Comparison of ENCODE assay signal across 9 cellular contexts in the genomic region with DNA sequence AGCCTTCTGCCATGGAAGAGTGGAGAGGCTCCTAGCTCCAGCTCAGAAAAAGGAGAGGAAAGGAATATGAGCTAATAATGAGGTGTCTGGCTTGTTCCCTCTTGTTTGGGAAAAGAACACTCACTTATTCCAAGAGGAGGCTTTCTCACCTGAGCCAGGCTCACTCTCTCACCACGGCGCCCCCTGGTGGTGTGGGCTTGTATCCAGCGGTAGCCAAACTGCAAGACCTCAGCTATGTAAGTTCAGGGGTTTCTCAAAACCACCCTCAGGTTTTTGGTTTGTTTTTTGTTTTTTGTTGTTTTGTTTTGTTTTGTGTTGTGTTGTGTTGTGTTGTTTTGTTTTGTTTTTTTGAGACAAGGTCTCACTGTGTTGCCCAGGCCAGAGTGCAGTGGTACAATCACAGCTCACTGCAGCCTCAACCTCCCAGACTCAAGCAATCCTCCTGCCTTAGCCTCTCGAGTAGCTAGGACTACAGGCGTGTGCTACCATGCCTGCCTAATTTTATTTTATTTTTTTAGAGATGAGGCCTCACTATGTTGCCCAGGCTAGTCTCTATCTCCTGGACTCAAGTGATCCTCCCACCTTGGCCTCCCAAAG.
A peak's percentile ranks its signal among the peaks of the same experiment; 100 is the strongest.
DNase-seq lines count a peak whose midpoint lies in the region; ATAC-seq, FAIRE-seq and TF ChIP-seq lines count a peak whose summit lies in the region.
"Had no signal": no experiment of that assay in that cellular context is flagged by ENCODE, and none has a peak within 500 bp of the region (broad histone marks: within the 10 kb centered on the region; RNA-seq: fewer than 3 reads in every experiment).

No MANE protein-coding gene starts in this region.

- peaks cover 21% of the 10 kb centered on the region for H3K27me3 Mint-ChIP-seq in mesothelial cell of epicardium (ENCODE audit: low read depth)

- H3K27ac ChIP-seq in A673 (ENCODE audit: low read depth, low read length, poor library complexity, severe bottlenecking): no peak overlapping the region
- H3K27ac ChIP-seq: skin epidermis had no signal

- TF ChIP-seq CTCF in A673 (conservative IDR thresholded peaks at IDR 0.05; ENCODE audit: low read depth, low read length) (peak; percentile 95), mesothelial cell of epicardium (IDR thresholded peaks at IDR 0.05; ENCODE audit: unreplicated experiment) (peak; percentile 87)

- no peaks in the 10 kb centered on the region for H3K4me1 Mint-ChIP-seq in mesothelial cell of epicardium

- no peak overlapping the region for H3K4me3 Mint-ChIP-seq in mesothelial cell of epicardium

- no peaks in the 10 kb centered on the region for H3K36me3 ChIP-seq in A673 (ENCODE audit: insufficient read depth, low read length, poor library complexity, severe bottlenecking)

- ATAC-seq in HG03378 (IDR thresholded peaks at IDR 0.05; ENCODE audit: unreplicated experiment): no peak

- POLR2A ChIA-PET in A673 (lab: Charles Lee; ENCODE audit: low non-redundant PET): no interaction called here

- H3K9me3 ChIP-seq in A673 (ENCODE audit: low read depth, low read length, poor library complexity, severe bottlenecking): no peaks in the 10 kb centered on the region

- no peak overlapping the region for H3K4me3 ChIP-seq in A673 (ENCODE audit: low read depth, low read length, poor library complexity, severe bottlenecking)
- H3K4me3 ChIP-seq: skin epidermis had no signal

- FAIRE-seq in GM12891 (lab: Jason Lieb, UNC): no peak

- CTCF ChIA-PET in A673 (lab: Charles Lee): interaction anchor here (0.5 to 1.7 kb wide), 6 partner anchors 10 to 325 kb away, joined by 3 to 7 read pairs (median 4); no protein-coding TSS in a partner anchor

- peaks cover 15% of the 10 kb centered on the region for H3K27me3 ChIP-seq in A673 (replicated peaks; ENCODE audit: insufficient read depth, low read depth, low read length, poor library complexity)

- no peak overlapping the region for H3K27ac Mint-ChIP-seq in mesothelial cell of epicardium

- H3K4me1 ChIP-seq in A673 (ENCODE audit: insufficient read depth, low read length, poor library complexity, severe bottlenecking): no peaks in the 10 kb centered on the region

- DNase-seq in A673 (ENCODE audit: low spot score) (peak; percentile 75), GM12891 (ENCODE audit: insufficient read length, low spot score) (peak; percentile 58), NCI-H1694 treated with DMSO at 0.1 percent for 48 hours (lab: John Stamatoyannopoulos, UW) (peak; percentile 46), dermis blood vessel endothelial cell (peak; percentile 80), mesothelial cell of epicardium (ENCODE audit: low spot score in 2 of 2, unreplicated experiment in 2 of 2) (peak; percentile 56 to 84)
- DNase-seq in activated CD4-positive, alpha-beta T cell treated with anti-CD3 and anti-CD28 coated beads, Interleukin-2, amount 50 U/mL, for 1 hour: peak; percentile 66
- peak; percentile 63 for DNase-seq in stimulated activated CD8-positive, alpha-beta memory T cell treated with anti-CD3 and anti-CD28 coated beads, Interleukin-7, amount 100 ng/mL, for 24 hours (ENCODE audit: low read depth)

- intact Hi-C loops in A673 (cut with micrococcal nuclease; ENCODE audit: unreplicated experiment): loop anchor here (1.0 to 10.0 kb wide), 3 partner anchors 96 to 451 kb away; no protein-coding TSS in a partner anchor

- no TSS peak for BruUV-seq in A673 (replicated peaks; lab: Mats Ljungman, UMichigan)

- no peaks in the 10 kb centered on the region for H3K36me3 Mint-ChIP-seq in mesothelial cell of epicardium

- peaks cover 4% of the 10 kb centered on the region for H3K9me3 Mint-ChIP-seq in mesothelial cell of epicardium

- no peak for TF ChIP-seq POLR2A in GM12891 (IDR thresholded peaks at IDR 0.05; ENCODE audit: low read depth, low read length)

TF ChIP-seq in GM12891, 5 proteins besides CTCF, POLR2A, EP300 and RAD21:
- no peak for TF ChIP-seq PAX5 (IDR thresholded peaks at IDR 0.05; ENCODE audit: insufficient read depth, low read length, severe bottlenecking)
- TF ChIP-seq TAF1 (IDR thresholded peaks at IDR 0.05; ENCODE audit: low read depth, low read length): no peak
- TF ChIP-seq SPI1 (IDR thresholded peaks at IDR 0.05; ENCODE audit: low read depth, low read length): no peak
- TF ChIP-seq POLR2AphosphoS5 (IDR thresholded peaks at IDR 0.05; ENCODE audit: low read depth, low read length): no peak
- no peak for TF ChIP-seq POU2F2 (IDR thresholded peaks at IDR 0.05; ENCODE audit: low read depth, low read length)
TF ChIP-seq in GM12891: peak in this region for 0.
